Comparison of ENCODE assay signal across 1 cellular context in genomic region chr17:57995076-57995956, GRCh38.
A peak's percentile ranks its signal among the peaks of the same experiment; 100 is the strongest.
TF ChIP-seq lines count a peak whose summit lies in the region.

No MANE protein-coding gene starts in this region.

TF ChIP-seq in GM12878, 131 proteins besides CTCF, POLR2A, EP300 and RAD21 (continued from another document):
- TF ChIP-seq CEBPZ (IDR thresholded peaks at IDR 0.05; ENCODE audit: low read depth, low read length) (no peak), RB1 (IDR thresholded peaks at IDR 0.05; ENCODE audit: borderline replicate concordance) (no peak), SUPT20H (IDR thresholded peaks at IDR 0.05; ENCODE audit: borderline replicate concordance, control insufficient read depth, low read depth, low read length) (no peak), ZBTB4 (CRISPR knock-in tag; IDR thresholded peaks at IDR 0.05) (no peak), HDGF (IDR thresholded peaks at IDR 0.05) (no peak), PML (IDR thresholded peaks at IDR 0.05; ENCODE audit: low read length) (peak; percentile 74), SMC3 (IDR thresholded peaks at IDR 0.05; ENCODE audit: borderline replicate concordance, low read length) (peak; percentile 63; the same call in 1 of the 2 replicates), TARDBP (IDR thresholded peaks at IDR 0.05; ENCODE audit: borderline replicate concordance) (0 out of 2 replicates have a peak, but pooled peaks have one; percentile 55), LARP7 (IDR thresholded peaks at IDR 0.05) (no peak), MEF2B (IDR thresholded peaks at IDR 0.05; ENCODE audit: partially characterized antibody, poor library complexity, severe bottlenecking) (no peak), CBFB (IDR thresholded peaks at IDR 0.05; ENCODE audit: low read depth) (no peak), BMI1 (IDR thresholded peaks at IDR 0.05; ENCODE audit: borderline replicate concordance) (no peak), MYC (IDR thresholded peaks at IDR 0.05; ENCODE audit: insufficient read depth, insufficient read length, insufficient replicate concordance, low read length, severe bottlenecking) (no peak), E4F1 (IDR thresholded peaks at IDR 0.05; ENCODE audit: borderline replicate concordance, partially characterized antibody) (no peak), ZBTB33 (IDR thresholded peaks at IDR 0.05) (no peak), REST (IDR thresholded peaks at IDR 0.05; ENCODE audit: low read depth, low read length) (no peak), NRF1 (conservative IDR thresholded peaks at IDR 0.05; ENCODE audit: low read depth, low read length) (no peak), IRF3 (IDR thresholded peaks at IDR 0.05) (no peak), SIN3A (IDR thresholded peaks at IDR 0.05; ENCODE audit: low read depth, low read length) (no peak), ZNF207 (IDR thresholded peaks at IDR 0.05; ENCODE audit: borderline replicate concordance) (no peak)
TF ChIP-seq in GM12878: peak in this region for 9.
